Comparison of ENCODE assay signal across 12 cellular contexts in the genomic region with DNA sequence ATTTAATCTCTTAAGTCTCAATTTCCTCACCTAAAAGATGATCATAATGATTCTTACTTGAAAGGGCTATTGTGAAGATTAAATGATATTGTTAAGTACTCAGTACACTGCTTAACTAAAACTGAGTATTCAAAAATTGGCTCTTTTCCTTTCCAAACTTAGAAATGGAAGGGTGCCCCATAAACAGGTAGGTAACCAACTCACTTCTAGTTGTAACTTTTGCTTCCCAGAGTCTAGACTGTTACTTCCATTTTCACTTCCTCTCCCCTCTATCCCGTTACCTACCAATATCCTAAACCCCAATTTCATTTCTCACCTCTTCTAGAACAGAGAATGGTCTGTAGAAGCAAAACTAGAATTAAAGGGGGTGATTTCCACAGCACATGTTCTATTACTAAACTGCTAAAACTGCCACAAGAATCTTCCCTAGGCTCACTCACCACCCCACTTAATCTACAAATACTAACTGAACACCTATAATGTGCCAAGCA.
A peak's percentile ranks its signal among the peaks of the same experiment; 100 is the strongest.
DNase-seq lines count a peak whose midpoint lies in the region; ATAC-seq and TF ChIP-seq lines count a peak whose summit lies in the region.
"Had no signal": no experiment of that assay in that cellular context is flagged by ENCODE, and none has a peak within 500 bp of the region (broad histone marks: within the 10 kb centered on the region; RNA-seq: fewer than 3 reads in every experiment).

No MANE protein-coding gene starts in this region.

- DNase-seq in memory B cell (ENCODE audit: low spot score in 2 of 2), result no peak
- DNase-seq in pons (ENCODE audit: low spot score), result no peak
- DNase-seq in DMS53 (lab: John Stamatoyannopoulos, UW), result no peak
- no peak for DNase-seq in foreskin fibroblast
- DNase-seq: activated CD4-positive, CD25-positive, alpha-beta regulatory T cell; effector CD4-positive, alpha-beta T cell; NCI-H1436 treated with DMSO at 0.1 percent for 48 hours had no signal

- peaks cover 39% of the 10 kb centered on the region for H3K4me1 Mint-ChIP-seq in memory B cell

- no peaks in the 10 kb centered on the region for H3K27me3 Mint-ChIP-seq in memory B cell

- no peak overlapping the region for H3K4me3 ChIP-seq in foreskin fibroblast (ENCODE audit: low read depth in 1 of 2, low read length in 2 of 2)

- peaks cover 2% of the 10 kb centered on the region for H3K36me3 Mint-ChIP-seq in memory B cell
- H3K36me3 Mint-ChIP-seq: activated naive CD4-positive, alpha-beta T cell treated with anti-CD3 and anti-CD28 coated beads, Interleukin-2, amount 50 U/mL, for 72 hours had no signal

- H3K9me3 Mint-ChIP-seq in memory B cell, result no peaks in the 10 kb centered on the region
- H3K9me3 Mint-ChIP-seq: activated naive CD4-positive, alpha-beta T cell treated with anti-CD3 and anti-CD28 coated beads, Interleukin-2, amount 50 U/mL, for 72 hours had no signal

- TF ChIP-seq CTCF in foreskin fibroblast (IDR thresholded peaks at IDR 0.05; ENCODE audit: low read depth, low read length), result no peak

- ATAC-seq in GM18520 (IDR thresholded peaks at IDR 0.05; ENCODE audit: unreplicated experiment), result peak; percentile 41
- peak; percentile 48 for ATAC-seq in GM21723 (IDR thresholded peaks at IDR 0.05; ENCODE audit: unreplicated experiment)
- ATAC-seq in HG03460 (IDR thresholded peaks at IDR 0.05; ENCODE audit: unreplicated experiment), result peak; percentile 47
- peak; percentile 53 for ATAC-seq in memory B cell (ENCODE audit: low read depth)
- ATAC-seq in GM19455 (IDR thresholded peaks at IDR 0.05; ENCODE audit: unreplicated experiment), result no peak

- H3K4me3 Mint-ChIP-seq in memory B cell, result no peak overlapping the region

- H3K27ac Mint-ChIP-seq in memory B cell, result no peak overlapping the region
- H3K27ac Mint-ChIP-seq: activated naive CD4-positive, alpha-beta T cell treated with anti-CD3 and anti-CD28 coated beads, Interleukin-2, amount 50 U/mL, for 72 hours had no signal
